ENCODE assay signal across 9 cellular contexts in the genomic region with DNA sequence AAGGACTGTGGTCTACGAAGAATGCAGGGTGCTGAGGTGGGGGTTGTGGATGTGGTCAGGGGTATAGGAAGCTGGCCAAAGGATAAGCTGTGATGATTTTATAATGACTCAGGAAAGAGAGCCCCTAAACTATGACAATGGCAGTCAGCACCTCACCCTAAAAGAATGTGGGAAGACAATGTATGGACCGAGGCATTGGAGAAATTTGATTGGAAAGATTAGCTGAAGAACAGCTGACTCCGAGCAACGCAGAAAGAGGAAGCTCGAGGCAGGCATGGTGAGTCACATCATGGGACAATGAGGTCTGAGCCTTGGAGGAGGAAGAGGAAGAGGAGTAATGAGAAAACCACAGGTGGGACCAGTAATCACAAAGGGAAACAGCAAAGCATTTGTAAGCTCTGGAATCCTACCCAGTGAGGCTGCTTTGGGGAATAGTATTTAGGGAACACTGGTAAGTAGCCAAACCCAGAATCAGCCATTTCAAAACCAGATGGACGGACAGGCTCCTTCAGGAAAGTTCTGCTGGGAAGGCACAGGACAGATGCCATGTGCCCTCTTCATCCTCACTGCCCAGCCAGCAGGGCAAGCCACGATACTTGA.
DNase-seq lines count a peak whose midpoint lies in the region; ATAC-seq and TF ChIP-seq lines count a peak whose summit lies in the region.
"Had no signal": no experiment of that assay in that cellular context is flagged by ENCODE, and none has a peak within 500 bp of the region (broad histone marks: within the 10 kb centered on the region; RNA-seq: fewer than 3 reads in every experiment).

No MANE protein-coding gene starts in this region.

- DNase-seq in AG09309 (ENCODE audit: low read depth) (peak; percentile 71), MG63 (peak; percentile 86), cerebellar cortex (ENCODE audit: low spot score) (peak; percentile 59), lung microvascular endothelial cell (ENCODE audit: low read depth in 2 of 2) (peak; percentile 76 to 99)
- DNase-seq in stimulated activated CD4-positive, alpha-beta T cell treated with anti-CD3 and anti-CD28 coated beads, Interleukin-2, amount 100 ng/mL, for 24 hours = no peak

- H3K9me3 ChIP-seq in MG63 = no peaks in the 10 kb centered on the region

- no peaks in the 10 kb centered on the region for H3K27me3 ChIP-seq in MG63

- no peak for TF ChIP-seq CTCF in AG09309 (IDR thresholded peaks at IDR 0.05; ENCODE audit: control insufficient read depth, insufficient read depth, low read depth, low read length, missing control alignments)

- H3K4me3 ChIP-seq in AG09309 (ENCODE audit: control insufficient read depth, low read depth, low read length) (peak overlapping the region; percentile 5), MG63 (no peak overlapping the region)
- H3K4me3 ChIP-seq: hepatocyte had no signal

- ATAC-seq in HG02678 (IDR thresholded peaks at IDR 0.05; ENCODE audit: unreplicated experiment) = no peak
- ATAC-seq in GM19351 (IDR thresholded peaks at IDR 0.05; ENCODE audit: unreplicated experiment) = no peak
- ATAC-seq in HG03139 (IDR thresholded peaks at IDR 0.05; ENCODE audit: unreplicated experiment) = no peak

- H3K36me3 ChIP-seq in MG63 = no peaks in the 10 kb centered on the region

Comparison
In these comparisons a context has a peak if more than half of its experiments do, and no peak if none do; other contexts are left out.
1. DNase-seq: peak in AG09309 (single experiment), MG63 (single experiment), cerebellar cortex (single experiment) and lung microvascular endothelial cell (2 of 2); none in stimulated activated CD4-positive, alpha-beta T cell treated with anti-CD3 and anti-CD28 coated beads, Interleukin-2, amount 100 ng/mL, for 24 hours (0 of 2).